8 cellular contexts compared by ENCODE assay signal in genomic region chr2:62202019-62202722, GRCh38. TPM values are rescaled to one million over a fixed set of nuclear protein-coding genes. Genes with fewer than 3 reads are reported as not detected.
DNase-seq lines count a peak whose midpoint lies in the region; ATAC-seq and TF ChIP-seq lines count a peak whose summit lies in the region.

No MANE protein-coding gene starts in this region.

- DNase-seq in GM13976 (ENCODE audit: low spot score): peak; percentile 56
- peak; percentile 80 for DNase-seq in NOMO-1 treated with DMSO at 0.1 percent for 48 hours (lab: John Stamatoyannopoulos, UW; ENCODE audit: unreplicated experiment)
- no peak for DNase-seq in mesendoderm
- DNase-seq in posterior vena cava (ENCODE audit: low spot score): no peak
- DNase-seq in uterus: no peak
- no peak for DNase-seq in right cardiac atrium
- no peak for DNase-seq in NCI-H345 (lab: John Stamatoyannopoulos, UW)

- H3K27ac ChIP-seq in mesendoderm (ENCODE audit: low read depth, low read length) (no peak overlapping the region), uterus (peak overlapping the region in 1 of 2 donors; percentile 23), right cardiac atrium (ENCODE audit: low read length) (no peak overlapping the region)

- H4K8ac ChIP-seq in mesendoderm (ENCODE audit: low read depth, low read length): no peak overlapping the region

- H3K4me1 ChIP-seq in mesendoderm (ENCODE audit: control insufficient read depth, low read depth, low read length) (peaks cover 25% of the 10 kb centered on the region), uterus (peaks cover 0 to 10% of the 10 kb centered on the region in 2 donors), right cardiac atrium (ENCODE audit: control insufficient read depth, insufficient read depth, low read length) (peaks cover 11% of the 10 kb centered on the region)

- H2BK5ac ChIP-seq in mesendoderm (ENCODE audit: low read length): peak overlapping the region; percentile 73

- no peak for TF ChIP-seq CTCF in GM13976 (IDR thresholded peaks at IDR 0.05; ENCODE audit: borderline replicate concordance, control extremely low read depth, extremely low read depth, insufficient read depth, missing control alignments)
- TF ChIP-seq CTCF in uterus (IDR thresholded peaks at IDR 0.05): no peak

- H3K27me3 ChIP-seq in mesendoderm (ENCODE audit: insufficient read depth, low read length, poor library complexity) (no peaks in the 10 kb centered on the region), uterus (no peaks in the 10 kb centered on the region), right cardiac atrium (ENCODE audit: control insufficient read depth, insufficient read depth) (no peaks in the 10 kb centered on the region)

- H3K4ac ChIP-seq in mesendoderm (ENCODE audit: low read depth, low read length): no peak overlapping the region

- ATAC-seq in GM21786 (IDR thresholded peaks at IDR 0.05; ENCODE audit: unreplicated experiment) (peak; percentile 43), right cardiac atrium (no peak)

- H3K23ac ChIP-seq in mesendoderm (ENCODE audit: low read length): peak overlapping the region; percentile 31

- no peaks in the 10 kb centered on the region for H3K9me3 ChIP-seq in uterus
- H3K9me3 ChIP-seq in right cardiac atrium (ENCODE audit: control insufficient read depth, low read length): no peaks in the 10 kb centered on the region

- H3K4me3 ChIP-seq in mesendoderm (ENCODE audit: low read length) (no peak overlapping the region), uterus (no peak overlapping the region), right cardiac atrium (ENCODE audit: low read length) (no peak overlapping the region)

- no CpG with 5 or more reads among the region's 9 CpGs for WGBS in mesendoderm (ENCODE audit: extremely low coverage, insufficient coverage, low lambda C conversion rate)
- WGBS in right cardiac atrium: 87% methylated on average over 9 of the region's 9 CpGs

- no peaks in the 10 kb centered on the region for H3K36me3 ChIP-seq in mesendoderm (ENCODE audit: control insufficient read depth, insufficient read depth, low read length)
- H3K36me3 ChIP-seq in uterus: no peaks in the 10 kb centered on the region

- no peak overlapping the region for H2AK5ac ChIP-seq in mesendoderm (ENCODE audit: low read length)

- in situ Hi-C loops in GM13976 (cut with MboI; ENCODE audit: low sequenced_read_pairs, unreplicated experiment): no loop called here

- H3K18ac ChIP-seq in mesendoderm (ENCODE audit: low read length): no peak overlapping the region

- no peak overlapping the region for H2BK15ac ChIP-seq in mesendoderm (replicated peaks; ENCODE audit: low read depth)

- peaks cover 13% of the 10 kb centered on the region for H3K79me1 ChIP-seq in mesendoderm (ENCODE audit: low read length)

- H3K4me2 ChIP-seq in mesendoderm (ENCODE audit: low read length): peak overlapping the region; percentile 23

- peaks cover 96% of the 10 kb centered on the region for H3K79me2 ChIP-seq in mesendoderm (ENCODE audit: control insufficient read depth, insufficient read depth, low read length)

- no peak overlapping the region for H4K5ac ChIP-seq in mesendoderm (ENCODE audit: low read length)

- no peak for TF ChIP-seq POLR2A in uterus (IDR thresholded peaks at IDR 0.05)

- H2BK120ac ChIP-seq in mesendoderm (ENCODE audit: low read depth, low read length): no peak overlapping the region

- peak overlapping the region; percentile 30 for H3K9ac ChIP-seq in mesendoderm (ENCODE audit: low read length)

- intact Hi-C loops in posterior vena cava (cut with DNase I): no loop called here
- intact Hi-C loops in uterus (cut with DNase I; ENCODE audit: low total_unique reads): no loop called here
- intact Hi-C loops in right cardiac atrium (cut with DNase I): no loop called here

- H3K56ac ChIP-seq in mesendoderm (ENCODE audit: low read length): no peak overlapping the region

RNA-seq across cellular contexts. Expression of gene B3GNT2, which starts 6.3 kb away (rescaled TPM):
- polyA plus RNA-seq in mesendoderm (2013, experiment 1 of 2): 25.2 TPM
- 25.4 TPM for polyA plus RNA-seq in mesendoderm (2013, experiment 2 of 2)
- 10 to 100 TPM; 12.5 to 16.2 TPM for total RNA-seq in posterior vena cava
- total RNA-seq in uterus: 10 to 100 TPM; 15.9 to 42.4 (median 25.5) TPM
- 10 to 100 TPM; 14.5 to 17.4 (median 17.0) TPM for total RNA-seq in right cardiac atrium
- polyA plus RNA-seq in right cardiac atrium: 14.1 TPM

Comparison
In these comparisons a context has a peak if more than half of its experiments do, and no peak if none do; other contexts are left out.
1. DNase-seq: peak in GM13976 (single experiment) and NOMO-1 treated with DMSO at 0.1 percent for 48 hours (single experiment); none in mesendoderm (single experiment), posterior vena cava (single experiment), uterus (0 of 2), right cardiac atrium (0 of 3) and NCI-H345 (single experiment).